9 cellular contexts compared by ENCODE assay signal in the genomic region with DNA sequence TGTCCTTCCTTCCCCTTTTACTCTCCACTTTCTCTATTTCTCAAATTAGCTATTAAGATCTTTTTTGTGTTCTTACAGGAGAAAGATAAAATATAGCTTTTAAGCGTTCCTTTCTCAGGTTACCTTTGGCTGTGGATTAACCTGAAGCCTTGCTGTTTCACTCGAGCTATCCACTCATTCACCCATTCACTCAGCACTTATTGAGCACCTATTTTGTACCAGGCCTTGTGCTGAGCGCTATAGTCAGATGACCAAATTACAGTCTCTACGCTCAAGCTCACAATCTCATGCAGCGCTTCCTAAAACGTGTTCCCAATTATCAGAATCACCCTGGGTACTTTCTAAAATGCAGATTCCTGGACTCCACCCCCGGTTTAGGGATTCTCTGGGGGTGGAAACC. TPM values are rescaled to one million over a fixed set of nuclear protein-coding genes. Genes with fewer than 3 reads are reported as not detected.
A peak's percentile ranks its signal among the peaks of the same experiment; 100 is the strongest.
DNase-seq lines count a peak whose midpoint lies in the region; ATAC-seq and TF ChIP-seq lines count a peak whose summit lies in the region.
"Had no signal": no experiment of that assay in that cellular context is flagged by ENCODE, and none has a peak within 500 bp of the region (broad histone marks: within the 10 kb centered on the region; RNA-seq: fewer than 3 reads in every experiment).

No MANE protein-coding gene starts in this region.

- no peaks in the 10 kb centered on the region for H3K9me2 ChIP-seq in MM.1S (replicated peaks; ENCODE audit: insufficient read depth, low read length)

- H3K27me3 ChIP-seq in DND-41 (ENCODE audit: insufficient read depth, low read length, poor library complexity) (no peaks in the 10 kb centered on the region), MM.1S (replicated peaks; ENCODE audit: insufficient read depth, low read length) (no peaks in the 10 kb centered on the region), breast epithelium (no peaks in the 10 kb centered on the region), neuron (ENCODE audit: insufficient read depth, low read length) (no peaks in the 10 kb centered on the region)

- H3K9me3 ChIP-seq in DND-41 (ENCODE audit: insufficient read depth, low read length, severe bottlenecking) (no peaks in the 10 kb centered on the region), MM.1S (replicated peaks; ENCODE audit: insufficient read depth, low read length) (no peaks in the 10 kb centered on the region), breast epithelium (no peaks in the 10 kb centered on the region), neuron (ENCODE audit: low read length) (no peaks in the 10 kb centered on the region)

- H3K79me2 ChIP-seq in DND-41 (ENCODE audit: insufficient read depth, low read length) = peaks cover 38% of the 10 kb centered on the region
- H3K79me2 ChIP-seq in MM.1S (ENCODE audit: low read length) = no peaks in the 10 kb centered on the region

- ATAC-seq in DND-41 (ENCODE audit: insufficient read depth, low read depth) (no peak), GM21381 (IDR thresholded peaks at IDR 0.05; ENCODE audit: unreplicated experiment) (no peak)

- TF ChIP-seq POLR2A in breast epithelium (IDR thresholded peaks at IDR 0.05) = no peak

- peaks cover 3% of the 10 kb centered on the region for H3F3A ChIP-seq in MM.1S (ENCODE audit: insufficient read depth, low read length)

- TF ChIP-seq CTCF in DND-41 (IDR thresholded peaks at IDR 0.05; ENCODE audit: borderline replicate concordance, extremely low read depth, low read length, poor library complexity, severe bottlenecking) = no peak
- no peak for TF ChIP-seq CTCF in MM.1S (IDR thresholded peaks at IDR 0.05; ENCODE audit: low read length)
- no peak for TF ChIP-seq CTCF in breast epithelium (IDR thresholded peaks at IDR 0.05)

- DNase-seq in DND-41 = no peak
- DNase-seq in MM.1S = no peak
- no peak for DNase-seq in breast epithelium (ENCODE audit: low spot score in 2 of 2)
- no peak for DNase-seq in dermis blood vessel endothelial cell
- DNase-seq in HPDE6-E6E7 (ENCODE audit: extremely low spot score) = no peak
- no peak for DNase-seq in DMS114 treated with DMSO at 0.1 percent for 48 hours (lab: John Stamatoyannopoulos, UW; ENCODE audit: unreplicated experiment)
- DNase-seq: posterior cingulate gyrus had no signal

- intact Hi-C loops in breast epithelium (cut with DNase I; ENCODE audit: low total_unique reads) = no loop called here

- H3K36me3 ChIP-seq in DND-41 (ENCODE audit: insufficient read depth, low read length) (no peaks in the 10 kb centered on the region), MM.1S (replicated peaks; ENCODE audit: insufficient read depth, low read length) (no peaks in the 10 kb centered on the region), breast epithelium (no peaks in the 10 kb centered on the region), neuron (ENCODE audit: insufficient read depth, low read length) (peaks cover 2% of the 10 kb centered on the region)

- H3K4me1 ChIP-seq in DND-41 (ENCODE audit: insufficient read depth, low read length) = peaks cover 40% of the 10 kb centered on the region
- H3K4me1 ChIP-seq in MM.1S (ENCODE audit: low read length) = no peaks in the 10 kb centered on the region
- peaks cover 0 to 6% of the 10 kb centered on the region in 2 donors for H3K4me1 ChIP-seq in breast epithelium
- H3K4me1 ChIP-seq in neuron (ENCODE audit: insufficient read depth, low read length) = peaks cover 8% of the 10 kb centered on the region

- H3K9ac ChIP-seq in DND-41 (ENCODE audit: low read depth, low read length) = peak overlapping the region; percentile 76
- H3K9ac ChIP-seq in MM.1S (ENCODE audit: low read length) = no peak overlapping the region

- H2AFZ ChIP-seq in DND-41 (ENCODE audit: low read depth, low read length) (peak overlapping the region; percentile 49), MM.1S (ENCODE audit: low read length) (no peak overlapping the region), neuron (ENCODE audit: low read depth, low read length) (no peak overlapping the region)

- H3K27ac ChIP-seq in DND-41 (ENCODE audit: low read length) = peak overlapping the region; percentile 24; the same call in 1 of the 2 replicates
- no peak overlapping the region for H3K27ac ChIP-seq in MM.1S (ENCODE audit: low read length)
- no peak overlapping the region for H3K27ac ChIP-seq in breast epithelium

- H3K4me2 ChIP-seq in DND-41 (ENCODE audit: insufficient read depth, low read length) (peak overlapping the region; percentile 70), MM.1S (ENCODE audit: low read depth, low read length) (no peak overlapping the region)

- H4K20me1 ChIP-seq in DND-41 (ENCODE audit: insufficient read depth, low read length) (0 out of 2 replicates have a peak, but pooled peaks cover 3% of the 10 kb centered on the region), MM.1S (ENCODE audit: insufficient read depth, low read length) (no peaks in the 10 kb centered on the region)

- H3K4me3 ChIP-seq in DND-41 (ENCODE audit: low read depth in 1 of 2, low read length in 2 of 2) = peak overlapping the region in 1 of 2 experiments; percentile 80; a peak in 3 of 4 replicates
- peak overlapping the region; percentile 69; the same call in 1 of the 2 replicates for H3K4me3 ChIP-seq in MM.1S (ENCODE audit: low read length)
- peak overlapping the region in 2 of 3 donors; percentile 85 to 92 for H3K4me3 ChIP-seq in breast epithelium
- H3K4me3 ChIP-seq in neuron (ENCODE audit: low read length) = peak overlapping the region; percentile 97

RNA-seq across cellular contexts. Expression of a gene that starts 1.8 kb away (rescaled TPM):
- total RNA-seq in breast epithelium (10 to 100 TPM; 22.2 to 28.5 (median 23.3) TPM), dermis blood vessel endothelial cell (13.4 and 24.2 TPM in 2 replicates)

RNA-seq across cellular contexts. Expression of a gene that starts 15.6 kb away (rescaled TPM):
- under 1 TPM; 0.33 to 0.88 (median 0.64) TPM for total RNA-seq in breast epithelium
- 0.17 and 0.56 TPM in 2 replicates for total RNA-seq in dermis blood vessel endothelial cell

RNA-seq across cellular contexts. Expression of a gene that starts 41.9 kb away (rescaled TPM):
- 10 to 100 TPM; 26.6 to 39.7 (median 35.4) TPM for total RNA-seq in breast epithelium
- 20.4 and 22.6 TPM in 2 replicates for total RNA-seq in dermis blood vessel endothelial cell
